In genomic region chr6:53828215-53828614, GRCh38 we compare ENCODE assay signal across 23 cellular contexts. TPM values are rescaled to one million over a fixed set of nuclear protein-coding genes. Genes with fewer than 3 reads are reported as not detected.
DNase-seq lines count a peak whose midpoint lies in the region; ATAC-seq, FAIRE-seq and TF ChIP-seq lines count a peak whose summit lies in the region.
"Had no signal": no experiment of that assay in that cellular context is flagged by ENCODE, and none has a peak within 500 bp of the region (broad histone marks: within the 10 kb centered on the region; RNA-seq: fewer than 3 reads in every experiment).

No MANE protein-coding gene starts in this region.

- intact Hi-C loops in pancreas (cut with DNase I), result no loop called here

- DNase-seq in DMS 273 (lab: John Stamatoyannopoulos, UW; ENCODE audit: unreplicated experiment) (peak; percentile 78), pancreas (no peak), occipital lobe (lab: John Stamatoyannopoulos, UW) (no peak), putamen (ENCODE audit: low spot score) (no peak)
- no peak for DNase-seq in activated CD4-positive, CD25-positive, alpha-beta regulatory T cell (lab: John Stamatoyannopoulos, UW)
- DNase-seq: activated CD4-positive, alpha-beta memory T cell treated with anti-CD3 and anti-CD28 coated beads for 36 hours; activated naive CD4-positive, alpha-beta T cell; activated T-cell treated with anti-CD3 and anti-CD28 coated beads for 4 hours; adrenal gland; brain microvascular endothelial cell; CD4-positive, CD25-positive, alpha-beta regulatory T cell; cortex of kidney; DMS53; NCI-H1092; NCI-H2029; nephron progenitor cell; stimulated activated CD4-positive, alpha-beta T cell treated with anti-CD3 and anti-CD28 coated beads, Interleukin-2, amount 100 ng/mL, for 24 hours had no signal

- CTCF ChIA-PET in HEK293 (lab: Yijun Ruan, JAX), result interaction anchor here (1.1 kb wide), 1 partner anchor 15 kb away, joined by 3 read pairs; no protein-coding TSS in a partner anchor

- no peaks in the 10 kb centered on the region for H3K9me3 ChIP-seq in HEK293 (ENCODE audit: control insufficient read depth, insufficient read depth, low read depth, low read length)
- no peaks in the 10 kb centered on the region for H3K9me3 ChIP-seq in pancreas
- H3K9me3 ChIP-seq: adrenal gland had no signal

- H3K4me1 ChIP-seq in HEK293 (ENCODE audit: control insufficient read depth, insufficient read depth, low read length) (peaks cover 57% of the 10 kb centered on the region), pancreas (peaks cover 0 to 10% (median 0%) of the 10 kb centered on the region in 3 donors)
- H3K4me1 ChIP-seq: adrenal gland had no signal

- FAIRE-seq in pancreas (lab: Jason Lieb, UNC), result no peak

- H3K4me3 ChIP-seq in HEK293 (ENCODE audit: low read depth, low read length) (no peak overlapping the region), pancreas (no peak overlapping the region)
- H3K4me3 ChIP-seq: adrenal gland had no signal

- H3K27ac ChIP-seq in HEK293 (ENCODE audit: extremely low read depth, low read depth, low read length) (0 out of 2 replicates have a peak overlapping the region, but pooled peaks have one; percentile 0), cingulate gyrus (ENCODE audit: low read depth, low read length) (peak overlapping the region; percentile 15), pancreas (no peak overlapping the region)
- H3K27ac ChIP-seq: adrenal gland, brain microvascular endothelial cell had no signal

- H3K27me3 ChIP-seq in pancreas, result no peaks in the 10 kb centered on the region
- H3K27me3 ChIP-seq: adrenal gland, brain microvascular endothelial cell had no signal

- H3K36me3 ChIP-seq in HEK293 (ENCODE audit: control insufficient read depth in 2 of 2, insufficient read depth in 1 of 2, low read length in 2 of 2) (no peaks in the 10 kb centered on the region), pancreas (no peaks in the 10 kb centered on the region)
- H3K36me3 ChIP-seq: adrenal gland, brain microvascular endothelial cell had no signal

- WGBS in pancreas, 2 donors, result 25 to 31% methylated on average over 2 of the region's 2 CpGs

- ATAC-seq in pancreas (peak; percentile 38 to 83 (median 62)), HG03342 (IDR thresholded peaks at IDR 0.05; ENCODE audit: unreplicated experiment) (no peak)
- ATAC-seq: left lobe of liver; SK-N-SH treated with all-trans-retinoic acid at 6 μM for 48 hours; stimulated activated effector memory CD8-positive, alpha-beta T cell treated with anti-CD3 and anti-CD28 coated beads, Interleukin-12 subunit alpha, Interleukin-12 subunit beta, amount 100 ng/mL, for 72 hours had no signal

- POLR2A ChIA-PET in HEK293 (lab: Yijun Ruan, JAX), result interaction anchor here (2.7 kb wide), 1 partner anchor 33 kb away, joined by 7 read pairs; the partner anchor contains the start of gene LRRC1

- no peak for TF ChIP-seq CTCF in HEK293 (tag by site-specific recombination; IDR thresholded peaks at IDR 0.05)
- TF ChIP-seq CTCF in pancreas (IDR thresholded peaks at IDR 0.05), result no peak

TF ChIP-seq in HEK293, 187 proteins besides CTCF, POLR2A, EP300 and RAD21:
- peak; percentile 75 for TF ChIP-seq SCRT2 (tag by site-specific recombination; IDR thresholded peaks at IDR 0.05)
- TF ChIP-seq ZSCAN4 (tag by site-specific recombination; IDR thresholded peaks at IDR 0.05), result no peak
- TF ChIP-seq TRIM28 (IDR thresholded peaks at IDR 0.05; ENCODE audit: borderline replicate concordance, low read length), result no peak
- no peak for TF ChIP-seq ZNF626 (tag by site-specific recombination; IDR thresholded peaks at IDR 0.05)

RNA-seq across cellular contexts. Expression of gene LRRC1, which starts 33.4 kb away (rescaled TPM):
- 10 to 100 TPM in 1 of 6 donors, 1 to 10 TPM in 5; 5.2 to 11.6 (median 7.6) TPM for total RNA-seq in pancreas
- polyA plus RNA-seq in pancreas, result 10 to 100 TPM in 1 of 2 donors, 1 to 10 TPM in 1; 7.2 to 10.2 TPM
- total RNA-seq in occipital lobe, result 12.0 TPM

Comparison
In these comparisons a context has a peak if more than half of its experiments do, and no peak if none do; other contexts are left out.
1. H3K27ac ChIP-seq: peak in HEK293 (single experiment) and cingulate gyrus (single experiment); none in pancreas (0 of 4).